ENCODE assay signal across 2 cellular contexts in genomic region chr4:113472864-113473263, GRCh38.
TF ChIP-seq lines count a peak whose summit lies in the region.

No MANE protein-coding gene starts in this region.

TF ChIP-seq in HCT116, 20 proteins besides CTCF, POLR2A, EP300 and RAD21:
- no peak for TF ChIP-seq MAX (IDR thresholded peaks at IDR 0.05)
- TF ChIP-seq JUND (IDR thresholded peaks at IDR 0.05), result no peak
- no peak for TF ChIP-seq CEBPB (IDR thresholded peaks at IDR 0.05; ENCODE audit: low read depth)
- TF ChIP-seq EZH2 (IDR thresholded peaks at IDR 0.05), result no peak
- no peak for TF ChIP-seq SIN3A (IDR thresholded peaks at IDR 0.05; ENCODE audit: low read depth)
- TF ChIP-seq ELF1 (IDR thresholded peaks at IDR 0.05; ENCODE audit: borderline replicate concordance, low read depth), result no peak
- TF ChIP-seq YY1 (IDR thresholded peaks at IDR 0.05; ENCODE audit: extremely low read depth, insufficient replicate concordance, low read depth, low read length), result no peak
- TF ChIP-seq FOSL1 (IDR thresholded peaks at IDR 0.05; ENCODE audit: low read depth), result no peak
- no peak for TF ChIP-seq CBX3 (IDR thresholded peaks at IDR 0.05; ENCODE audit: low read depth)
TF ChIP-seq in HCT116: peak in this region for 0.

TF ChIP-seq in HepG2, 621 proteins besides CTCF, POLR2A, EP300 and RAD21:
- TF ChIP-seq ZBTB42 (CRISPR knock-in tag; IDR thresholded peaks at IDR 0.05), result no peak
- no peak for TF ChIP-seq ELF4 (CRISPR knock-in tag; IDR thresholded peaks at IDR 0.05; ENCODE audit: borderline replicate concordance)
- TF ChIP-seq ZNF343 (CRISPR knock-in tag; IDR thresholded peaks at IDR 0.05), result no peak
- TF ChIP-seq MTA1 (CRISPR knock-in tag; IDR thresholded peaks at IDR 0.05; ENCODE audit: borderline replicate concordance), result no peak
- TF ChIP-seq ZNF224 (CRISPR knock-in tag; IDR thresholded peaks at IDR 0.05), result no peak
- no peak for TF ChIP-seq HDAC6 (IDR thresholded peaks at IDR 0.05; ENCODE audit: low read depth, low read length)
- TF ChIP-seq SMARCE1 (IDR thresholded peaks at IDR 0.05; ENCODE audit: borderline replicate concordance), result no peak
- no peak for TF ChIP-seq CERS6 (CRISPR knock-in tag; IDR thresholded peaks at IDR 0.05)
TF ChIP-seq in HepG2: peak in this region for 0.
